1 cellular context compared by ENCODE assay signal in the genomic region with DNA sequence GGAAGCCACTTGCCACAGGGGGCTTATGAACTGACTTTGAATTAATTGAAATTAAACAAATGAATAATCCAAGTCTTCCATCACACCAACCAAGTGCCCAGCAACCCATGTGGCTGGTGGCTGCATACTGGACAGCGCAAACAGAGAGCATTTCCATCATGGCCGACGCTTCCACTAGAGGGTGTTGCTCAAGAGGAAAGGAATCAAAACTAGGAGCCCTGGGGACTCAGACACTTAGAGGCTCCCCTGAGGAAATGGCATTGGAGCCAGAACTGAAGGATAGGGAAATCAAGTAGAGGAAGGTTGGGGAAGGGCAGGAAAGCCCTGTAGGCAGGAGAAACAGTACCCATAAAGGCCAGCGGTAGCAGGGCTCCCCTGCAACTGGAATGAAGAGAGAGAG.
TF ChIP-seq lines count a peak whose summit lies in the region.

No MANE protein-coding gene starts in this region.

TF ChIP-seq in GM23338, 12 proteins besides CTCF, POLR2A, EP300 and RAD21 (continued from another document):
- TF ChIP-seq POLR2AphosphoS5 (IDR thresholded peaks at IDR 0.05; ENCODE audit: low read depth) (no peak), ZNF331 (CRISPR knock-in tag; IDR thresholded peaks at IDR 0.05; ENCODE audit: low read depth) (no peak), STAT1 (IDR thresholded peaks at IDR 0.05; ENCODE audit: unreplicated experiment) (no peak), ZNF114 (CRISPR knock-in tag; IDR thresholded peaks at IDR 0.05) (no peak), EZH2phosphoT487 (IDR thresholded peaks at IDR 0.05; ENCODE audit: unreplicated experiment) (no peak), JUNB (IDR thresholded peaks at IDR 0.05; ENCODE audit: unreplicated experiment) (no peak), EZH2 (IDR thresholded peaks at IDR 0.05; ENCODE audit: low read depth, unreplicated experiment) (no peak), ETS1 (IDR thresholded peaks at IDR 0.05) (no peak)
- TF ChIP-seq, protein P1, sequence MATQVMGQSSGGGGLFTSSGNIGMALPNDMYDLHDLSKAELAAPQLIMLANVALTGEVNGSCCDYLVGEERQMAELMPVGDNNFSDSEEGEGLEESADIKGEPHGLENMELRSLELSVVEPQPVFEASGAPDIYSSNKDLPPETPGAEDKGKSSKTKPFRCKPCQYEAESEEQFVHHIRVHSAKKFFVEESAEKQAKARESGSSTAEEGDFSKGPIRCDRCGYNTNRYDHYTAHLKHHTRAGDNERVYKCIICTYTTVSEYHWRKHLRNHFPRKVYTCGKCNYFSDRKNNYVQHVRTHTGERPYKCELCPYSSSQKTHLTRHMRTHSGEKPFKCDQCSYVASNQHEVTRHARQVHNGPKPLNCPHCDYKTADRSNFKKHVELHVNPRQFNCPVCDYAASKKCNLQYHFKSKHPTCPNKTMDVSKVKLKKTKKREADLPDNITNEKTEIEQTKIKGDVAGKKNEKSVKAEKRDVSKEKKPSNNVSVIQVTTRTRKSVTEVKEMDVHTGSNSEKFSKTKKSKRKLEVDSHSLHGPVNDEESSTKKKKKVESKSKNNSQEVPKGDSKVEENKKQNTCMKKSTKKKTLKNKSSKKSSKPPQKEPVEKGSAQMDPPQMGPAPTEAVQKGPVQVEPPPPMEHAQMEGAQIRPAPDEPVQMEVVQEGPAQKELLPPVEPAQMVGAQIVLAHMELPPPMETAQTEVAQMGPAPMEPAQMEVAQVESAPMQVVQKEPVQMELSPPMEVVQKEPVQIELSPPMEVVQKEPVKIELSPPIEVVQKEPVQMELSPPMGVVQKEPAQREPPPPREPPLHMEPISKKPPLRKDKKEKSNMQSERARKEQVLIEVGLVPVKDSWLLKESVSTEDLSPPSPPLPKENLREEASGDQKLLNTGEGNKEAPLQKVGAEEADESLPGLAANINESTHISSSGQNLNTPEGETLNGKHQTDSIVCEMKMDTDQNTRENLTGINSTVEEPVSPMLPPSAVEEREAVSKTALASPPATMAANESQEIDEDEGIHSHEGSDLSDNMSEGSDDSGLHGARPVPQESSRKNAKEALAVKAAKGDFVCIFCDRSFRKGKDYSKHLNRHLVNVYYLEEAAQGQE (IDR thresholded peaks at IDR 0.05; ENCODE audit: unreplicated experiment), result no peak
